22 cellular contexts compared by ENCODE assay signal in genomic region chr17:44118427-44119050, GRCh38. TPM values are rescaled to one million over a fixed set of nuclear protein-coding genes. Genes with fewer than 3 reads are reported as not detected.
A peak's percentile ranks its signal among the peaks of the same experiment; 100 is the strongest.
DNase-seq lines count a peak whose midpoint lies in the region; ATAC-seq, FAIRE-seq and TF ChIP-seq lines count a peak whose summit lies in the region.
"Had no signal": no experiment of that assay in that cellular context is flagged by ENCODE, and none has a peak within 500 bp of the region (broad histone marks: within the 10 kb centered on the region; RNA-seq: fewer than 3 reads in every experiment).

No MANE protein-coding gene starts in this region.

- peak overlapping the region; percentile 51 for H3K27ac Mint-ChIP-seq in activated naive CD8-positive, alpha-beta T cell
- H3K27ac Mint-ChIP-seq in activated naive CD8-positive, alpha-beta T cell treated with anti-CD3 and anti-CD28 coated beads for 36 hours, result no peak overlapping the region
- H3K27ac Mint-ChIP-seq in astrocyte (ENCODE audit: unreplicated experiment), result peak overlapping the region; percentile 6
- no peak overlapping the region for H3K27ac Mint-ChIP-seq in natural killer cell treated with Interleukin-12 subunit alpha and Interleukin-12 subunit beta and Interleukin-15 and Interleukin-18, amount 100 ng/mL, for 72 hours
- H3K27ac Mint-ChIP-seq: activated B cell treated with CpG ODN at 0.5 μM for 24 hours; activated T-helper 2 cell treated with anti-CD3 and anti-CD28 coated beads, Interferon-gamma antibody, Interleukin-2, Interleukin-4, amounts not matched to agents 10 μg/mL and 5 μg/mL and 100 μg/mL, durations not matched to agents 14 hours and 24 hours and 36 hours had no signal

- H3K79me2 ChIP-seq in astrocyte (ENCODE audit: insufficient read depth, low read length), result peaks cover 30% of the 10 kb centered on the region
- H3K79me2 ChIP-seq in Karpas-422 (ENCODE audit: low read length), result no peaks in the 10 kb centered on the region

- H3K9me3 ChIP-seq in astrocyte (ENCODE audit: insufficient read depth, low read depth, low read length) (no peaks in the 10 kb centered on the region), kidney (ENCODE audit: control insufficient read depth in 1 of 2, low read length in 2 of 2) (no peaks in the 10 kb centered on the region), Karpas-422 (ENCODE audit: low read length) (no peaks in the 10 kb centered on the region)
- H3K9me3 ChIP-seq: pancreas had no signal

- H3K36me3 ChIP-seq in astrocyte (ENCODE audit: insufficient read depth, low read length) (no peaks in the 10 kb centered on the region), kidney (ENCODE audit: control insufficient read depth in 1 of 2, insufficient read depth in 2 of 2, low read length in 2 of 2) (peaks cover 0 to 18% of the 10 kb centered on the region in 2 donors), Karpas-422 (ENCODE audit: insufficient read depth, low read length) (no peaks in the 10 kb centered on the region)

- H2AFZ ChIP-seq in astrocyte (ENCODE audit: low read depth, low read length) (no peak overlapping the region), Karpas-422 (ENCODE audit: low read length) (no peak overlapping the region)

- H3K4me3 Mint-ChIP-seq in activated naive CD8-positive, alpha-beta T cell, result no peak overlapping the region
- H3K4me3 Mint-ChIP-seq in activated naive CD8-positive, alpha-beta T cell treated with anti-CD3 and anti-CD28 coated beads for 36 hours, result no peak overlapping the region
- H3K4me3 Mint-ChIP-seq in astrocyte (ENCODE audit: unreplicated experiment), result no peak overlapping the region
- H3K4me3 Mint-ChIP-seq in natural killer cell treated with Interleukin-12 subunit alpha and Interleukin-12 subunit beta and Interleukin-15 and Interleukin-18, amount 100 ng/mL, for 72 hours, result no peak overlapping the region
- H3K4me3 Mint-ChIP-seq: activated B cell treated with CpG ODN at 0.5 μM for 24 hours; CD14-positive monocyte; central memory CD8-positive, alpha-beta T cell had no signal

- H3K4me2 ChIP-seq in astrocyte (ENCODE audit: low read length), result no peak overlapping the region
- H3K4me2 ChIP-seq in Karpas-422 (ENCODE audit: low read depth, low read length, poor library complexity, severe bottlenecking), result no peak overlapping the region

- H3K27ac ChIP-seq in astrocyte (ENCODE audit: low read depth, low read length), result no peak overlapping the region
- peak overlapping the region in 1 of 2 donors; percentile 10 for H3K27ac ChIP-seq in kidney (ENCODE audit: low read depth in 2 of 2, low read length in 2 of 2)
- peak overlapping the region; percentile 19 for H3K27ac ChIP-seq in substantia nigra (ENCODE audit: low read depth, low read length, poor library complexity, severe bottlenecking)
- H3K27ac ChIP-seq in Karpas-422 (ENCODE audit: low read length), result no peak overlapping the region
- H3K27ac ChIP-seq: pancreas had no signal

- H3K9ac ChIP-seq in astrocyte (ENCODE audit: low read length) (no peak overlapping the region), kidney (ENCODE audit: low read length in 2 of 2) (no peak overlapping the region), Karpas-422 (ENCODE audit: low read length) (no peak overlapping the region)

- H3K27me3 ChIP-seq in astrocyte (ENCODE audit: insufficient read depth, low read length), result no peaks in the 10 kb centered on the region
- H3K27me3 ChIP-seq in Karpas-422 (ENCODE audit: low read length), result no peaks in the 10 kb centered on the region
- H3K27me3 ChIP-seq: pancreas had no signal

- H3K9me2 ChIP-seq in Karpas-422 (replicated peaks; ENCODE audit: insufficient read depth, low read length), result no peaks in the 10 kb centered on the region

- peaks cover 4% of the 10 kb centered on the region for H3K4me1 ChIP-seq in astrocyte (ENCODE audit: insufficient read depth, low read length)
- H3K4me1 ChIP-seq in kidney (ENCODE audit: control insufficient read depth in 1 of 2, insufficient read depth in 1 of 2, low read depth in 1 of 2, low read length in 2 of 2), result peaks cover 12 to 32% of the 10 kb centered on the region in 2 donors
- H3K4me1 ChIP-seq in Karpas-422 (ENCODE audit: low read length), result peaks cover 8% of the 10 kb centered on the region

- H4K20me1 ChIP-seq in astrocyte (ENCODE audit: insufficient read depth, low read length) (peaks cover 74% of the 10 kb centered on the region), Karpas-422 (ENCODE audit: insufficient read depth, low read depth, low read length) (peaks cover 29% of the 10 kb centered on the region; the same call in 1 of the 2 replicates)

- no peaks in the 10 kb centered on the region for H3K36me3 Mint-ChIP-seq in activated naive CD8-positive, alpha-beta T cell
- H3K36me3 Mint-ChIP-seq in activated naive CD8-positive, alpha-beta T cell treated with anti-CD3 and anti-CD28 coated beads for 36 hours, result no peaks in the 10 kb centered on the region
- H3K36me3 Mint-ChIP-seq in astrocyte (ENCODE audit: low read depth, unreplicated experiment), result peaks cover 16% of the 10 kb centered on the region
- H3K36me3 Mint-ChIP-seq in natural killer cell treated with Interleukin-12 subunit alpha and Interleukin-12 subunit beta and Interleukin-15 and Interleukin-18, amount 100 ng/mL, for 72 hours, result no peaks in the 10 kb centered on the region

- ATAC-seq in natural killer cell treated with Interleukin-12 subunit alpha and Interleukin-12 subunit beta and Interleukin-15 and Interleukin-18, amount 100 ng/mL, for 72 hours, result no peak
- ATAC-seq: pancreas had no signal

- no peaks in the 10 kb centered on the region for H3K9me3 Mint-ChIP-seq in activated naive CD8-positive, alpha-beta T cell (ENCODE audit: low read depth)
- H3K9me3 Mint-ChIP-seq in activated naive CD8-positive, alpha-beta T cell treated with anti-CD3 and anti-CD28 coated beads for 36 hours, result no peaks in the 10 kb centered on the region
- H3K9me3 Mint-ChIP-seq in astrocyte (ENCODE audit: unreplicated experiment), result no peaks in the 10 kb centered on the region
- no peaks in the 10 kb centered on the region for H3K9me3 Mint-ChIP-seq in natural killer cell treated with Interleukin-12 subunit alpha and Interleukin-12 subunit beta and Interleukin-15 and Interleukin-18, amount 100 ng/mL, for 72 hours
- H3K9me3 Mint-ChIP-seq: activated B cell treated with CpG ODN at 0.5 μM for 24 hours; activated T-helper 2 cell treated with anti-CD3 and anti-CD28 coated beads, Interferon-gamma antibody, Interleukin-2, Interleukin-4, amounts not matched to agents 10 μg/mL and 5 μg/mL and 100 μg/mL, durations not matched to agents 14 hours and 24 hours and 36 hours; CD14-positive monocyte; central memory CD8-positive, alpha-beta T cell had no signal

- intact Hi-C loops in kidney (cut with DNase I), result no loop called here

- FAIRE-seq in astrocyte (lab: Jason Lieb, UNC) (no peak), kidney (lab: Jason Lieb, UNC) (no peak)
- FAIRE-seq: A204.1, pancreas had no signal

- no peak for DNase-seq in activated naive CD8-positive, alpha-beta T cell treated with anti-CD3 and anti-CD28 coated beads for 36 hours
- DNase-seq in astrocyte (ENCODE audit: low read depth) (no peak), kidney (peak; percentile 29), substantia nigra (lab: John Stamatoyannopoulos, UW) (no peak), Karpas-422 (no peak), hypothalamus (lab: John Stamatoyannopoulos, UW) (no peak)
- DNase-seq in natural killer cell treated with Interleukin-12 subunit alpha and Interleukin-12 subunit beta and Interleukin-15 and Interleukin-18, amount 100 ng/mL, for 72 hours (ENCODE audit: low spot score), result no peak
- DNase-seq: activated B cell treated with CpG ODN at 0.5 μM for 24 hours; amniotic stem cell; effector memory CD4-positive, alpha-beta T cell; NCI-H1694 treated with DMSO at 0.1 percent for 48 hours; pancreas; SHP77 treated with DMSO at 0.1 percent for 48 hours; T-helper 2 cell had no signal

- no peak for TF ChIP-seq CTCF in astrocyte (IDR thresholded peaks at IDR 0.05; ENCODE audit: insufficient read depth, low read depth, low read length)
- no peak for TF ChIP-seq CTCF in kidney (IDR thresholded peaks at IDR 0.05; ENCODE audit: borderline replicate concordance, extremely low read depth, insufficient read depth)

- no peak overlapping the region for H3K4me3 ChIP-seq in astrocyte (ENCODE audit: insufficient read depth, low read depth, low read length)
- H3K4me3 ChIP-seq in kidney (ENCODE audit: low read length in 2 of 2), result no peak overlapping the region
- no peak overlapping the region for H3K4me3 ChIP-seq in Karpas-422 (ENCODE audit: low read length)
- H3K4me3 ChIP-seq: pancreas had no signal

- peaks cover 38% of the 10 kb centered on the region for H3K4me1 Mint-ChIP-seq in activated naive CD8-positive, alpha-beta T cell (ENCODE audit: low read depth)
- peaks cover 20% of the 10 kb centered on the region for H3K4me1 Mint-ChIP-seq in activated naive CD8-positive, alpha-beta T cell treated with anti-CD3 and anti-CD28 coated beads for 36 hours
- peaks cover 17% of the 10 kb centered on the region for H3K4me1 Mint-ChIP-seq in astrocyte (ENCODE audit: low read depth, unreplicated experiment)
- H3K4me1 Mint-ChIP-seq in natural killer cell treated with Interleukin-12 subunit alpha and Interleukin-12 subunit beta and Interleukin-15 and Interleukin-18, amount 100 ng/mL, for 72 hours (ENCODE audit: low read depth in 2 of 2), result peaks cover 6 to 15% of the 10 kb centered on the region in 2 donors

- no peaks in the 10 kb centered on the region for H3K27me3 Mint-ChIP-seq in activated naive CD8-positive, alpha-beta T cell
- no peaks in the 10 kb centered on the region for H3K27me3 Mint-ChIP-seq in activated naive CD8-positive, alpha-beta T cell treated with anti-CD3 and anti-CD28 coated beads for 36 hours
- peaks cover 6% of the 10 kb centered on the region for H3K27me3 Mint-ChIP-seq in astrocyte (ENCODE audit: low read depth, unreplicated experiment)
- H3K27me3 Mint-ChIP-seq in natural killer cell treated with Interleukin-12 subunit alpha and Interleukin-12 subunit beta and Interleukin-15 and Interleukin-18, amount 100 ng/mL, for 72 hours, result no peaks in the 10 kb centered on the region
- H3K27me3 Mint-ChIP-seq: activated B cell treated with CpG ODN at 0.5 μM for 24 hours; central memory CD8-positive, alpha-beta T cell had no signal

RNA-seq across cellular contexts. Expression of gene HDAC5, which starts 4.9 kb away (rescaled TPM):
- total RNA-seq in activated naive CD8-positive, alpha-beta T cell treated with anti-CD3 and anti-CD28 coated beads for 36 hours, result 10 to 100 TPM; 18.2 to 18.7 TPM
- total RNA-seq in astrocyte, result 18.7 and 21.6 TPM in 2 replicates
- total RNA-seq in kidney, result 35.6 TPM
- 25.3 TPM for polyA plus RNA-seq in kidney (ENCODE audit: insufficient read depth, low read depth, low replicate concordance)
- 10 to 100 TPM; 12.8 to 13.9 TPM for total RNA-seq in natural killer cell treated with Interleukin-12 subunit alpha and Interleukin-12 subunit beta and Interleukin-15 and Interleukin-18, amount 100 ng/mL, for 72 hours
- total RNA-seq in Karpas-422 (2014; rRNA removed; shearing (Covaris generic); ENCODE audit: low replicate concordance), result 24.4 and 44.2 TPM in 2 replicates

RNA-seq across cellular contexts. Expression of gene HROB, which starts 23.2 kb away (rescaled TPM):
- total RNA-seq in activated naive CD8-positive, alpha-beta T cell treated with anti-CD3 and anti-CD28 coated beads for 36 hours, result 10 to 100 TPM; 18.5 to 20.1 TPM
- total RNA-seq in astrocyte (1.6 and 2.3 TPM in 2 replicates), kidney (0.88 TPM)
- 0.17 TPM for polyA plus RNA-seq in kidney (ENCODE audit: insufficient read depth, low read depth, low replicate concordance)
- 10 to 100 TPM in 1 of 2 donors, 1 to 10 TPM in 1; 8.6 to 20.9 TPM for total RNA-seq in natural killer cell treated with Interleukin-12 subunit alpha and Interleukin-12 subunit beta and Interleukin-15 and Interleukin-18, amount 100 ng/mL, for 72 hours
- 3.7 and 4.6 TPM in 2 replicates for total RNA-seq in Karpas-422 (2014; rRNA removed; shearing (Covaris generic); ENCODE audit: low replicate concordance)

RNA-seq across cellular contexts. Expression of gene G6PC3, which starts 48.0 kb away (rescaled TPM):
- total RNA-seq in activated naive CD8-positive, alpha-beta T cell treated with anti-CD3 and anti-CD28 coated beads for 36 hours, result 10 to 100 TPM; 30.8 to 31.1 TPM
- total RNA-seq in astrocyte, result 94.5 and 98.5 TPM in 2 replicates
- 70.0 TPM for total RNA-seq in kidney
- 150 TPM for polyA plus RNA-seq in kidney (ENCODE audit: insufficient read depth, low read depth, low replicate concordance)
- total RNA-seq in natural killer cell treated with Interleukin-12 subunit alpha and Interleukin-12 subunit beta and Interleukin-15 and Interleukin-18, amount 100 ng/mL, for 72 hours, result 10 to 100 TPM; 24.6 to 26.8 TPM
- 43.6 and 59.6 TPM in 2 replicates for total RNA-seq in Karpas-422 (2014; rRNA removed; shearing (Covaris generic); ENCODE audit: low replicate concordance)

RNA-seq across cellular contexts. Expression of gene ASB16, which starts 52.0 kb away (rescaled TPM):
- total RNA-seq in activated naive CD8-positive, alpha-beta T cell treated with anti-CD3 and anti-CD28 coated beads for 36 hours, result not detected
- total RNA-seq in astrocyte, result not detected in 2 replicates
- total RNA-seq in kidney, result 0.25 TPM
- 0.90 TPM for polyA plus RNA-seq in kidney (ENCODE audit: insufficient read depth, low read depth, low replicate concordance)
- total RNA-seq in natural killer cell treated with Interleukin-12 subunit alpha and Interleukin-12 subunit beta and Interleukin-15 and Interleukin-18, amount 100 ng/mL, for 72 hours, result under 1 TPM in 1 of 2 donors, not detected in 1; 0.33 TPM
- total RNA-seq in Karpas-422 (2014; rRNA removed; shearing (Covaris generic); ENCODE audit: low replicate concordance), result not detected in 2 replicates
- total RNA-seq: activated B cell treated with CpG ODN at 0.5 μM for 24 hours, Daoy, M059J, NCI-H460 had no signal
- polyA plus RNA-seq: CD14-positive monocyte had no signal

RNA-seq across cellular contexts. Expression of gene LSM12, which starts 52.1 kb away (rescaled TPM):
- 100 to 1,000 TPM; 103 to 110 TPM for total RNA-seq in activated naive CD8-positive, alpha-beta T cell treated with anti-CD3 and anti-CD28 coated beads for 36 hours
- total RNA-seq in astrocyte, result 77.0 and 90.5 TPM in 2 replicates
- total RNA-seq in kidney, result 47.6 TPM
- 29.0 TPM for polyA plus RNA-seq in kidney (ENCODE audit: insufficient read depth, low read depth, low replicate concordance)
- total RNA-seq in natural killer cell treated with Interleukin-12 subunit alpha and Interleukin-12 subunit beta and Interleukin-15 and Interleukin-18, amount 100 ng/mL, for 72 hours, result 10 to 100 TPM; 68.6 to 70.0 TPM
- total RNA-seq in Karpas-422 (2014; rRNA removed; shearing (Covaris generic); ENCODE audit: low replicate concordance), result 43.9 and 73.1 TPM in 2 replicates

Comparison
In these comparisons a context has a peak if more than half of its experiments do, and no peak if none do; other contexts are left out.
1. H3K27ac Mint-ChIP-seq: peak in activated naive CD8-positive, alpha-beta T cell (single experiment) and astrocyte (single experiment); none in activated naive CD8-positive, alpha-beta T cell treated with anti-CD3 and anti-CD28 coated beads for 36 hours (single experiment) and natural killer cell treated with Interleukin-12 subunit alpha and Interleukin-12 subunit beta and Interleukin-15 and Interleukin-18, amount 100 ng/mL, for 72 hours (0 of 2).